Comparison of ENCODE assay signal across 8 cellular contexts in the genomic region with DNA sequence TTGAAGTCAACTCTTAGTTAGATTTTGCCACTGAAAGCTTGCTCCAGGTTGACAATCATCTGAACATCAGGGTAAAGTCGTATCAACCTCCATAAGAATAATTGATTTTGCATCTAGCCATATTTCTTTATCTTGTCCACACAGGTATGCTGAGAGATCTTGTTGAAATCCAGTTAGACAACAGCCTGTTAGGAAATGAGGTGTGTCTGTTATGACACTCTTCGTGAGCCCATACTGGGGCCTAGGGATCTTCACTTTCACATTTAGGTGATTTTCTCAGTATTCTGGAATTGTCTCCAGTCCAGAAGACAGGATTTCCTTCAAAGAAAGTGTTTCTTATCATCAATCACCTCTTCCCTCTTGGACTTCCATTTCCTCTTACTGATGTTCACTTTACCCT. TPM values are rescaled to one million over a fixed set of nuclear protein-coding genes. Genes with fewer than 3 reads are reported as not detected.
A peak's percentile ranks its signal among the peaks of the same experiment; 100 is the strongest.
DNase-seq lines count a peak whose midpoint lies in the region; ATAC-seq and TF ChIP-seq lines count a peak whose summit lies in the region.
"Had no signal": no experiment of that assay in that cellular context is flagged by ENCODE, and none has a peak within 500 bp of the region (broad histone marks: within the 10 kb centered on the region; RNA-seq: fewer than 3 reads in every experiment).

No MANE protein-coding gene starts in this region.

- H3K9ac ChIP-seq in PC-3 (ENCODE audit: low read length): no peak overlapping the region
- H3K9ac ChIP-seq: SK-N-SH had no signal

- H3K27me3 ChIP-seq in PC-3 (ENCODE audit: low read length): no peaks in the 10 kb centered on the region

- H2AFZ ChIP-seq in PC-3 (ENCODE audit: low read length): peak overlapping the region; percentile 1; the same call in 1 of the 2 replicates

- DNase-seq in PC-3 (peak; percentile 78), iris pigment epithelial cell (ENCODE audit: low read depth) (peak; percentile 30), COLO829 (ENCODE audit: low spot score) (no peak), NAMALWA (ENCODE audit: low spot score) (no peak)
- DNase-seq: NCI-H1092, SK-N-SH had no signal

- CTCF ChIA-PET in PC-3 (lab: Charles Lee): interaction anchor here (0.7 kb wide), 1 partner anchor 632 kb away, joined by 3 read pairs; no protein-coding TSS in a partner anchor

- peak overlapping the region; percentile 25 for H3K4me3 ChIP-seq in PC-3 (ENCODE audit: low read length)

- TF ChIP-seq CTCF in PC-3 (conservative IDR thresholded peaks at IDR 0.05; ENCODE audit: low read depth, low read length): no peak

- H3F3A ChIP-seq in PC-3 (ENCODE audit: low read length, unreplicated experiment): peaks cover under 1% of the 10 kb centered on the region

- peak; percentile 84 for ATAC-seq in PC-3

- H3K79me2 ChIP-seq in PC-3 (ENCODE audit: low read length): no peaks in the 10 kb centered on the region

- no TSS peak for BruUV-seq in PC-3 (replicated peaks; lab: Mats Ljungman, UMichigan)

- POLR2A ChIA-PET in PC-3 (lab: Charles Lee; ENCODE audit: unreplicated experiment): interaction anchor here (1.1 kb wide), 1 partner anchor 18 kb away, joined by 12 read pairs; a partner anchor contains a TSS

- H3K4me1 ChIP-seq in PC-3 (ENCODE audit: insufficient read depth, low read length): peaks cover 33% of the 10 kb centered on the region

- H3K36me3 ChIP-seq in PC-3 (ENCODE audit: low read depth, low read length): peaks cover 23% of the 10 kb centered on the region

- peak overlapping the region; percentile 49 for H3K27ac ChIP-seq in PC-3 (ENCODE audit: low read length)

- peak overlapping the region; percentile 68 for H3K4me2 ChIP-seq in PC-3 (ENCODE audit: low read length)
- H3K4me2 ChIP-seq: SK-N-SH had no signal

- no peaks in the 10 kb centered on the region for H3K9me2 ChIP-seq in PC-3 (replicated peaks; ENCODE audit: low read length)
- H3K9me2 ChIP-seq: SK-N-SH had no signal

- no peaks in the 10 kb centered on the region for H3K9me3 ChIP-seq in PC-3 (ENCODE audit: low read length)
- H3K9me3 ChIP-seq: SK-N-SH had no signal

- intact Hi-C loops in PC-3 (cut with micrococcal nuclease): no loop called here

- peaks cover 4% of the 10 kb centered on the region; the same call in 1 of the 2 replicates for H4K20me1 ChIP-seq in PC-3 (ENCODE audit: low read length)

RNA-seq across cellular contexts. Expression of a gene that starts 18.1 kb away (rescaled TPM):
- total RNA-seq in PC-3 (2014; rRNA removed): 117 and 120 TPM in 2 replicates

RNA-seq across cellular contexts. Expression of a gene that starts 21.5 kb away (rescaled TPM):
- 16.6 and 17.0 TPM in 2 replicates for total RNA-seq in PC-3 (2014; rRNA removed)

RNA-seq across cellular contexts. Expression of a gene that starts 24.2 kb away (rescaled TPM):
- total RNA-seq in PC-3 (2014; rRNA removed): not detected in 2 replicates
- total RNA-seq: myocyte had no signal

RNA-seq across cellular contexts. Expression of a gene that starts 44.4 kb away (rescaled TPM):
- total RNA-seq in PC-3 (2014; rRNA removed): 3.4 and 4.4 TPM in 2 replicates

RNA-seq across cellular contexts. Expression of a gene that starts 51.6 kb away (rescaled TPM):
- total RNA-seq in PC-3 (2014; rRNA removed): not detected in 2 replicates
- total RNA-seq: myocyte, skeletal muscle tissue had no signal

Comparison
In these comparisons a context has a peak if more than half of its experiments do, and no peak if none do; other contexts are left out.
1. DNase-seq: peak in PC-3 (single experiment) and iris pigment epithelial cell (single experiment); none in COLO829 (single experiment) and NAMALWA (single experiment).